Comparison of ENCODE assay signal across 19 cellular contexts in the genomic region with DNA sequence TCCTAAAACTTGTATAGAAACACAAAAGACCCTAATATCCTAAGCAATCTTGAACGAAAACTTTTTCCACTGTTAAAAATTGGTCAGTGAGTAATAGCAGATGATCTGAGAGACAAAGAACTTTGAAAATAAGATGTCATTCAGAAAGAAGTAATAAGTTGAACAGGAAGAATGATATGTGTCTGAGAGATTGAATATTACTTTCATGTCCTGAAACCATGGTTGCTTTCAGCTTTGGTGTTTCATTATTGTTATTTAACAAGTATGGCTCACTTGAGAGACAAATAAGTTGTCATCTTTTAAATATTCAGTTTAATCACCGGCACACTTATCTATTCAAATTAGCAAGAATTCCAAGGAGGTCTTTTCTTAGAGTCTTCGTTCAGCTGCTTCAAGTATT. TPM values are rescaled to one million over a fixed set of nuclear protein-coding genes. Genes with fewer than 3 reads are reported as not detected.
DNase-seq lines count a peak whose midpoint lies in the region; ATAC-seq and TF ChIP-seq lines count a peak whose summit lies in the region.
"Had no signal": no experiment of that assay in that cellular context is flagged by ENCODE, and none has a peak within 500 bp of the region (broad histone marks: within the 10 kb centered on the region; RNA-seq: fewer than 3 reads in every experiment).

No MANE protein-coding gene starts in this region.

- peak overlapping the region; percentile 46 for H3K4me3 Mint-ChIP-seq in activated CD4-positive, alpha-beta memory T cell treated with anti-CD3 and anti-CD28 coated beads for 36 hours
- H3K4me3 Mint-ChIP-seq in activated CD4-positive, alpha-beta memory T cell treated with anti-CD3 and anti-CD28 coated beads, Interleukin-2, amount 10 ng/mL, durations not matched to agents 7 days and 5 days, result no peak overlapping the region
- no peak overlapping the region for H3K4me3 Mint-ChIP-seq in Calu3 (ENCODE audit: low read depth, unreplicated experiment)
- H3K4me3 Mint-ChIP-seq in T-helper 1 cell treated with Interleukin-12 subunit alpha and Interleukin-12 subunit beta and Interleukin-4 antibody, amounts not matched to agents 30 μg/mL and 1 μg/mL, for 36 hours, result no peak overlapping the region
- no peak overlapping the region for H3K4me3 Mint-ChIP-seq in natural killer cell

- H3K4me1 Mint-ChIP-seq in activated CD4-positive, alpha-beta memory T cell treated with anti-CD3 and anti-CD28 coated beads for 36 hours (ENCODE audit: low read depth), result peaks cover 85% of the 10 kb centered on the region
- H3K4me1 Mint-ChIP-seq in activated CD4-positive, alpha-beta memory T cell treated with anti-CD3 and anti-CD28 coated beads, Interleukin-2, amount 10 ng/mL, durations not matched to agents 7 days and 5 days, result peaks cover 63% of the 10 kb centered on the region
- H3K4me1 Mint-ChIP-seq in Calu3 (ENCODE audit: low read depth, unreplicated experiment) (peaks cover 18% of the 10 kb centered on the region), natural killer cell (peaks cover 88 to 94% of the 10 kb centered on the region in 2 donors)
- peaks cover 42% of the 10 kb centered on the region for H3K4me1 Mint-ChIP-seq in T-helper 1 cell treated with Interleukin-12 subunit alpha and Interleukin-12 subunit beta and Interleukin-4 antibody, amounts not matched to agents 30 μg/mL and 1 μg/mL, for 36 hours (ENCODE audit: low read depth)

- no peak for ATAC-seq in natural killer cell
- ATAC-seq in Right ventricle myocardium superior (ENCODE audit: poor library complexity), result no peak
- ATAC-seq: Right ventricle myocardium inferior had no signal

- no peaks in the 10 kb centered on the region for H3K27me3 Mint-ChIP-seq in activated CD4-positive, alpha-beta memory T cell treated with anti-CD3 and anti-CD28 coated beads for 36 hours
- H3K27me3 Mint-ChIP-seq in activated CD4-positive, alpha-beta memory T cell treated with anti-CD3 and anti-CD28 coated beads, Interleukin-2, amount 10 ng/mL, durations not matched to agents 7 days and 5 days, result no peaks in the 10 kb centered on the region
- H3K27me3 Mint-ChIP-seq in Calu3 (ENCODE audit: unreplicated experiment) (no peaks in the 10 kb centered on the region), natural killer cell (ENCODE audit: low read depth in 2 of 2) (no peaks in the 10 kb centered on the region)
- H3K27me3 Mint-ChIP-seq in T-helper 1 cell treated with Interleukin-12 subunit alpha and Interleukin-12 subunit beta and Interleukin-4 antibody, amounts not matched to agents 30 μg/mL and 1 μg/mL, for 36 hours (ENCODE audit: low read depth), result no peaks in the 10 kb centered on the region
- H3K27me3 Mint-ChIP-seq: IgD-negative memory B cell had no signal

- H3K36me3 Mint-ChIP-seq in activated CD4-positive, alpha-beta memory T cell treated with anti-CD3 and anti-CD28 coated beads for 36 hours, result peaks cover 15% of the 10 kb centered on the region
- H3K36me3 Mint-ChIP-seq in activated CD4-positive, alpha-beta memory T cell treated with anti-CD3 and anti-CD28 coated beads, Interleukin-2, amount 10 ng/mL, durations not matched to agents 7 days and 5 days (ENCODE audit: low read depth), result peaks cover 51% of the 10 kb centered on the region
- H3K36me3 Mint-ChIP-seq in Calu3 (ENCODE audit: insufficient read depth, unreplicated experiment) (no peaks in the 10 kb centered on the region), natural killer cell (no peaks in the 10 kb centered on the region)
- H3K36me3 Mint-ChIP-seq in T-helper 1 cell treated with Interleukin-12 subunit alpha and Interleukin-12 subunit beta and Interleukin-4 antibody, amounts not matched to agents 30 μg/mL and 1 μg/mL, for 36 hours (ENCODE audit: low read depth), result peaks cover 34% of the 10 kb centered on the region

- no TSS peak for BruUV-seq in Calu3 (replicated peaks; lab: Mats Ljungman, UMichigan)

- CTCF ChIA-PET in activated CD4-positive, alpha-beta memory T cell treated with anti-CD3 and anti-CD28 coated beads for 36 hours (lab: Charles Lee), result interaction anchor here (1.0 kb wide), 1 partner anchor 10 kb away, joined by 3 read pairs; no protein-coding TSS in a partner anchor
- CTCF ChIA-PET in activated CD4-positive, alpha-beta memory T cell treated with anti-CD3 and anti-CD28 coated beads, Interleukin-2, amount 10 ng/mL, durations not matched to agents 7 days and 5 days (lab: Charles Lee), result no interaction called here
- CTCF ChIA-PET in Calu3 (lab: Charles Lee), result interaction anchor here (1.0 kb wide), 1 partner anchor 157 kb away, joined by 3 read pairs; the partner anchor contains the start of gene TTLL7

- POLR2A ChIA-PET in activated CD4-positive, alpha-beta memory T cell treated with anti-CD3 and anti-CD28 coated beads for 36 hours (lab: Charles Lee), result interaction anchor here (0.9 to 1.5 kb wide), 4 partner anchors 9 to 419 kb away, joined by 3 to 5 read pairs (median 4); partner anchors contain the start of genes CTBS and PRKACB
- POLR2A ChIA-PET in activated CD4-positive, alpha-beta memory T cell treated with anti-CD3 and anti-CD28 coated beads, Interleukin-2, amount 10 ng/mL, durations not matched to agents 7 days and 5 days (lab: Charles Lee), result interaction anchor here (1.3 to 1.5 kb wide), 2 partner anchors 11 to 12 kb away, joined by 3 to 6 read pairs; partner anchors contain the start of gene PRKACB

- TF ChIP-seq CTCF in Calu3 (IDR thresholded peaks at IDR 0.05; ENCODE audit: unreplicated experiment) (no peak), natural killer cell (IDR thresholded peaks at IDR 0.05) (no peak)

- peak overlapping the region; percentile 66 for H3K27ac Mint-ChIP-seq in activated CD4-positive, alpha-beta memory T cell treated with anti-CD3 and anti-CD28 coated beads for 36 hours
- H3K27ac Mint-ChIP-seq in activated CD4-positive, alpha-beta memory T cell treated with anti-CD3 and anti-CD28 coated beads, Interleukin-2, amount 10 ng/mL, durations not matched to agents 7 days and 5 days, result no peak overlapping the region
- peak overlapping the region; percentile 68 for H3K27ac Mint-ChIP-seq in Calu3 (ENCODE audit: unreplicated experiment)
- peak overlapping the region; percentile 36 for H3K27ac Mint-ChIP-seq in T-helper 1 cell treated with Interleukin-12 subunit alpha and Interleukin-12 subunit beta and Interleukin-4 antibody, amounts not matched to agents 30 μg/mL and 1 μg/mL, for 36 hours
- peak overlapping the region; percentile 78 to 80 for H3K27ac Mint-ChIP-seq in natural killer cell
- H3K27ac Mint-ChIP-seq: IgD-negative memory B cell had no signal

- H3K9me3 Mint-ChIP-seq in activated CD4-positive, alpha-beta memory T cell treated with anti-CD3 and anti-CD28 coated beads for 36 hours, result no peaks in the 10 kb centered on the region
- no peaks in the 10 kb centered on the region for H3K9me3 Mint-ChIP-seq in activated CD4-positive, alpha-beta memory T cell treated with anti-CD3 and anti-CD28 coated beads, Interleukin-2, amount 10 ng/mL, durations not matched to agents 7 days and 5 days
- no peaks in the 10 kb centered on the region for H3K9me3 Mint-ChIP-seq in Calu3 (ENCODE audit: low read depth, unreplicated experiment)
- no peaks in the 10 kb centered on the region for H3K9me3 Mint-ChIP-seq in T-helper 1 cell treated with Interleukin-12 subunit alpha and Interleukin-12 subunit beta and Interleukin-4 antibody, amounts not matched to agents 30 μg/mL and 1 μg/mL, for 36 hours
- H3K9me3 Mint-ChIP-seq in natural killer cell, result no peaks in the 10 kb centered on the region

- intact Hi-C loops in activated CD4-positive, alpha-beta memory T cell treated with anti-CD3 and anti-CD28 coated beads for 36 hours (cut with micrococcal nuclease), result loop anchor here (1.0 kb wide), 2 partner anchors 9 to 12 kb away; no protein-coding TSS in a partner anchor
- intact Hi-C loops in Calu3 (cut with micrococcal nuclease; ENCODE audit: unreplicated experiment) (no loop called here), natural killer cell (cut with micrococcal nuclease) (no loop called here), Right ventricle myocardium superior (cut with DNase I) (no loop called here)

- DNase-seq in activated CD4-positive, alpha-beta memory T cell treated with anti-CD3 and anti-CD28 coated beads for 36 hours, result no peak
- no peak for DNase-seq in activated CD4-positive, alpha-beta memory T cell treated with anti-CD3 and anti-CD28 coated beads, Interleukin-2, amount 10 ng/mL, durations not matched to agents 7 days and 5 days
- DNase-seq in Calu3 (no peak), natural killer cell (no peak), Right ventricle myocardium superior (no peak), dedifferentiated amniotic fluid mesenchymal stem cell (ENCODE audit: extremely low spot score) (no peak), hypothalamus (lab: John Stamatoyannopoulos, UW) (no peak)
- DNase-seq: aorta; caudate nucleus; erythroblast; GF-D8; GM23248; NCI-H1436 treated with DMSO at 0.1 percent for 48 hours; NCI-H524 treated with DMSO at 0.1 percent for 48 hours; stimulated activated CD4-positive, alpha-beta T cell treated with anti-CD3 and anti-CD28 coated beads, Interleukin-12 subunit alpha, Interleukin-12 subunit beta, amount 100 ng/mL, for 4 hours; substantia nigra had no signal

RNA-seq across cellular contexts. Expression of gene PRKACB, which starts 11.4 kb away (rescaled TPM):
- 10 to 100 TPM; 20.1 to 22.7 TPM for total RNA-seq in activated CD4-positive, alpha-beta memory T cell treated with anti-CD3 and anti-CD28 coated beads for 36 hours
- 10 to 100 TPM; 74.7 to 77.4 TPM for total RNA-seq in activated CD4-positive, alpha-beta memory T cell treated with anti-CD3 and anti-CD28 coated beads, Interleukin-2, amount 10 ng/mL, durations not matched to agents 7 days and 5 days
- total RNA-seq in Calu3 (2022), result 28.5 and 30.3 TPM in 2 replicates
- total RNA-seq in natural killer cell, result 100 to 1,000 TPM; 111 to 148 (median 140) TPM
- 30.8 TPM for total RNA-seq in Right ventricle myocardium superior
